In the genomic region with DNA sequence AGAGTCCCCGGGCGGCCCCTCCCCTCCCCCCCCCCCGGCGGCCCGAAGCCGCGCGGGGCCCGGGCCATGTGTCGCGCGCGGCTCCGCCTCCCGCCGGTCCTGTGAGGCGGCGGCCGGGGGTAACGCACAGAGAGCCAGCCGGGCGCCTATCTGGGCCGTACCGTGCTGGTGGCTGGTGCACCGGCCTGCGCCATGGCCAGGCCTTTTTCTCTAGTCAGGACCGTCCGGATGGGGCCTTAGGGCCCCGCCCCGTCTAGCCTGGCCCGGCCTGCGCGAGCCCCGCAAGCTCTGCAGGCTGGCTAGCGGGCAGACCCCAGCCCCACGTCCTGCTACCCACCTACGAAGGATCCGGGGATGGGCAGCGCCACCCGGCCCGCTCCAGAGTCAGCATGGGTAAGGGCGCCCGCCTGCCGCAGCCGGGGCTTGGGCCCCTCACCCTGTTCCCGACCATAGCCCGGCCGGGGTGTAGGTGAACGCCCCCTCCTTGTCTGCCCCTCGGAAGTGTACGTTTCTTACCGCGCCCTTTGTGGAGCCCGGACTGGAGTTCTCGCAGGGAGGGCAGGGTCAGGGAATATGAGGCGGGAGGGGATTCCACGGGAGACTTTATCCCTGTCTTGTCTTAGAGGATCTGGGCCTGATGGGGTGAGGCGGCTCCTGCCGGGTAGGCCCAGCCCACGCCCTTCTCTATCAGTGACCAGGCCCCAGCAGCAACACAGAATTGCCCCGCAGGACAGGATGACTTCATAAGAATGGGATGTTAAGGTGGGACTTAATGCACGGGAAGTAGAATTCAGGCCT, we compare ENCODE assay signal across 1 cellular context.
TF ChIP-seq lines count a peak whose summit lies in the region.

A gene with protein sequence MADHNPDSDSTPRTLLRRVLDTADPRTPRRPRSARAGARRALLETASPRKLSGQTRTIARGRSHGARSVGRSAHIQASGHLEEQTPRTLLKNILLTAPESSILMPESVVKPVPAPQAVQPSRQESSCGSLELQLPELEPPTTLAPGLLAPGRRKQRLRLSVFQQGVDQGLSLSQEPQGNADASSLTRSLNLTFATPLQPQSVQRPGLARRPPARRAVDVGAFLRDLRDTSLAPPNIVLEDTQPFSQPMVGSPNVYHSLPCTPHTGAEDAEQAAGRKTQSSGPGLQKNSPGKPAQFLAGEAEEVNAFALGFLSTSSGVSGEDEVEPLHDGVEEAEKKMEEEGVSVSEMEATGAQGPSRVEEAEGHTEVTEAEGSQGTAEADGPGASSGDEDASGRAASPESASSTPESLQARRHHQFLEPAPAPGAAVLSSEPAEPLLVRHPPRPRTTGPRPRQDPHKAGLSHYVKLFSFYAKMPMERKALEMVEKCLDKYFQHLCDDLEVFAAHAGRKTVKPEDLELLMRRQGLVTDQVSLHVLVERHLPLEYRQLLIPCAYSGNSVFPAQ (minus strand): TSS at position 630 of the 798 bp plus-strand sequence. CDS start 13,834 bp downstream, outside the sequence.

TF ChIP-seq in K562, 482 proteins besides CTCF, POLR2A, EP300 and RAD21 (continued from another document and continues in another):
- TF ChIP-seq, protein P1, sequence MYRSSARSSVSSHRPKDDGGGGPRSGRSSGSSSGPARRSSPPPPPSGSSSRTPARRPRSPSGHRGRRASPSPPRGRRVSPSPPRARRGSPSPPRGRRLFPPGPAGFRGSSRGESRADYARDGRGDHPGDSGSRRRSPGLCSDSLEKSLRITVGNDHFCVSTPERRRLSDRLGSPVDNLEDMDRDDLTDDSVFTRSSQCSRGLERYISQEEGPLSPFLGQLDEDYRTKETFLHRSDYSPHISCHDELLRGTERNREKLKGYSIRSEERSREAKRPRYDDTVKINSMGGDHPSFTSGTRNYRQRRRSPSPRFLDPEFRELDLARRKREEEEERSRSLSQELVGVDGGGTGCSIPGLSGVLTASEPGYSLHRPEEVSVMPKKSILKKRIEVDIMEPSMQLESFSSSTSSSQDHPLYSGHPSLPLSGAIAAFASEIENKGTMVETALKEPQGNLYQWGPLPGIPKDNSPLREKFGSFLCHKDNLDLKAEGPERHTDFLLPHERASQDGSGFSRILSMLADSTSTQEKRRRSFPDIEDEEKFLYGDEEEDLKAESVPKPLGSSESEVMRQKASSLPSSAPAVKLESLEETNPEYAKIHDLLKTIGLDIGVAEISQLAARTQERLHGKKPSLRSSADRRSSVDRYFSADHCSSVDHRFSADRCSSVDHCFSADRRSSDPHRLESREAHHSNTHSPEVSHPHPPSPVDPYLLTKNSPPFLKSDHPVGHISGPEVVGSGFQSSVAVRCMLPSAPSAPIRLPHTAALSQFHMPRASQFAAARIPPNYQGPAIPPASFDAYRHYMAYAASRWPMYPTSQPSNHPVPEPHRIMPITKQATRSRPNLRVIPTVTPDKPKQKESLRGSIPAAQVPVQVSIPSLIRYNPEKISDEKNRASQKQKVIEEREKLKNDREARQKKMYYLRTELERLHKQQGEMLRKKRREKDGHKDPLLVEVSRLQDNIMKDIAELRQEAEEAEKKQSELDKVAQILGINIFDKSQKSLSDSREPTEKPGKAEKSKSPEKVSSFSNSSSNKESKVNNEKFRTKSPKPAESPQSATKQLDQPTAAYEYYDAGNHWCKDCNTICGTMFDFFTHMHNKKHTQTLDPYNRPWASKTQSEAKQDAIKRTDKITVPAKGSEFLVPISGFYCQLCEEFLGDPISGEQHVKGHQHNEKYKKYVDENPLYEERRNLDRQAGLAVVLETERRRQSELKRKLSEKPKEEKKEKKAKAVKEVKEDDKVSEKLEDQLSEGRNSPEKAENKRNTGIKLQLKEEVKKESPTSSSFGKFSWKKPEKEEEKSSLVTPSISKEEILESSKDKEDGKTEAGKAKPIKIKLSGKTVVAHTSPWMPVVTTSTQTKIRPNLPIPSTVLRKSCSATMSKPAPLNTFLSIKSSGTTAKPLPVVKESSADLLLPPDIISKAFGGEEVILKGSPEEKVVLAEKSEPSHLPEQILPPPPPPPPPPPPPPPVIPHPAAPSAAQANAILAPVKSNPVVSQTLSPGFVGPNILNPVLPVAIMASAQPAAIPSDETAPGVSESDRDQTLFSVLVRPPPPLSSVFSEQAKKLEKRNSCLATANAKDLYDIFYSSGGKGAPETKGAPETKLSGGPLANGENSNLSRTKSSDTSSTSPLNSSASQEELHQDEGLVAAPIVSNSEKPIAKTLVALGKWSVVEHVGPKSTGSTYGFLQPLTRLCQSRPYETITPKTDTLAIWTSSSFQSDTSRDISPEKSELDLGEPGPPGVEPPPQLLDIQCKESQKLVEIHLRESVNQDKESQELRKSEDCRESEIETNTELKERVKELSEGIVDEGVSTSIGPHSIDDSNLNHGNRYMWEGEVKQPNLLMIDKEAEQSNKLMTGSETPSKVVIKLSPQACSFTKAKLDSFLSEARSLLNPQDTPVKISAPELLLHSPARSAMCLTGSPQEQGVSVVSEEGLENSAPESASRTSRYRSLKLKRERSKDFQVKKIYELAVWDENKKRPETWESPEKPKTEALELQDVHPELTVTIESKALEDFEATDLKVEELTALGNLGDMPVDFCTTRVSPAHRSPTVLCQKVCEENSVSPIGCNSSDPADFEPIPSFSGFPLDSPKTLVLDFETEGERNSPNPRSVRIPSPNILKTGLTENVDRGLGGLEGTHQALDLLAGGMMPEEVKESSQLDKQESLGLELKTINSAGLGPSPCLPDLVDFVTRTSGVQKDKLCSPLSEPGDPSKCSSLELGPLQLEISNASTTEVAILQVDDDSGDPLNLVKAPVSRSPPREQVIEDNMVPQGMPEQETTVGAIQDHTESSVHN (IDR thresholded peaks at IDR 0.05; ENCODE audit: borderline replicate concordance in 1 of 2, low read depth in 1 of 2), result no peak
- TF ChIP-seq ZFX (CRISPR knock-in tag; IDR thresholded peaks at IDR 0.05), result peak; percentile 86
- TF ChIP-seq, protein P2, sequence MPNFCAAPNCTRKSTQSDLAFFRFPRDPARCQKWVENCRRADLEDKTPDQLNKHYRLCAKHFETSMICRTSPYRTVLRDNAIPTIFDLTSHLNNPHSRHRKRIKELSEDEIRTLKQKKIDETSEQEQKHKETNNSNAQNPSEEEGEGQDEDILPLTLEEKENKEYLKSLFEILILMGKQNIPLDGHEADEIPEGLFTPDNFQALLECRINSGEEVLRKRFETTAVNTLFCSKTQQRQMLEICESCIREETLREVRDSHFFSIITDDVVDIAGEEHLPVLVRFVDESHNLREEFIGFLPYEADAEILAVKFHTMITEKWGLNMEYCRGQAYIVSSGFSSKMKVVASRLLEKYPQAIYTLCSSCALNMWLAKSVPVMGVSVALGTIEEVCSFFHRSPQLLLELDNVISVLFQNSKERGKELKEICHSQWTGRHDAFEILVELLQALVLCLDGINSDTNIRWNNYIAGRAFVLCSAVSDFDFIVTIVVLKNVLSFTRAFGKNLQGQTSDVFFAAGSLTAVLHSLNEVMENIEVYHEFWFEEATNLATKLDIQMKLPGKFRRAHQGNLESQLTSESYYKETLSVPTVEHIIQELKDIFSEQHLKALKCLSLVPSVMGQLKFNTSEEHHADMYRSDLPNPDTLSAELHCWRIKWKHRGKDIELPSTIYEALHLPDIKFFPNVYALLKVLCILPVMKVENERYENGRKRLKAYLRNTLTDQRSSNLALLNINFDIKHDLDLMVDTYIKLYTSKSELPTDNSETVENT (CRISPR knock-in tag; IDR thresholded peaks at IDR 0.05), result no peak
- TF ChIP-seq ZEB2 (IDR thresholded peaks at IDR 0.05), result no peak
- TF ChIP-seq CREB1 (IDR thresholded peaks at IDR 0.05), result 0 out of 2 replicates have a peak, but pooled peaks have one; percentile 9
- no peak for TF ChIP-seq CREB1 (CRISPR knock-in tag; IDR thresholded peaks at IDR 0.05)
- TF ChIP-seq ZNF23 (CRISPR knock-in tag; IDR thresholded peaks at IDR 0.05), result no peak
- TF ChIP-seq TAF1 (IDR thresholded peaks at IDR 0.05; ENCODE audit: control insufficient read depth, extremely low read depth, insufficient read depth, low read length, severe bottlenecking), result peak; percentile 58
- peak; percentile 36 for TF ChIP-seq FIP1L1 (IDR thresholded peaks at IDR 0.05; ENCODE audit: low read depth, low read length, poor library complexity, severe bottlenecking)
- no peak for TF ChIP-seq HEY1 (CRISPR knock-in tag; IDR thresholded peaks at IDR 0.05; ENCODE audit: borderline replicate concordance)
- TF ChIP-seq HDAC1 (IDR thresholded peaks at IDR 0.05), result no peak
- TF ChIP-seq ZNF780A (CRISPR knock-in tag; IDR thresholded peaks at IDR 0.05), result no peak
- no peak for TF ChIP-seq BRCA1 (IDR thresholded peaks at IDR 0.05)
- TF ChIP-seq BRCA1 (CRISPR knock-in tag; IDR thresholded peaks at IDR 0.05), result no peak
- TF ChIP-seq IRF2 (CRISPR knock-in tag; IDR thresholded peaks at IDR 0.05), result no peak
- TF ChIP-seq, protein P3, sequence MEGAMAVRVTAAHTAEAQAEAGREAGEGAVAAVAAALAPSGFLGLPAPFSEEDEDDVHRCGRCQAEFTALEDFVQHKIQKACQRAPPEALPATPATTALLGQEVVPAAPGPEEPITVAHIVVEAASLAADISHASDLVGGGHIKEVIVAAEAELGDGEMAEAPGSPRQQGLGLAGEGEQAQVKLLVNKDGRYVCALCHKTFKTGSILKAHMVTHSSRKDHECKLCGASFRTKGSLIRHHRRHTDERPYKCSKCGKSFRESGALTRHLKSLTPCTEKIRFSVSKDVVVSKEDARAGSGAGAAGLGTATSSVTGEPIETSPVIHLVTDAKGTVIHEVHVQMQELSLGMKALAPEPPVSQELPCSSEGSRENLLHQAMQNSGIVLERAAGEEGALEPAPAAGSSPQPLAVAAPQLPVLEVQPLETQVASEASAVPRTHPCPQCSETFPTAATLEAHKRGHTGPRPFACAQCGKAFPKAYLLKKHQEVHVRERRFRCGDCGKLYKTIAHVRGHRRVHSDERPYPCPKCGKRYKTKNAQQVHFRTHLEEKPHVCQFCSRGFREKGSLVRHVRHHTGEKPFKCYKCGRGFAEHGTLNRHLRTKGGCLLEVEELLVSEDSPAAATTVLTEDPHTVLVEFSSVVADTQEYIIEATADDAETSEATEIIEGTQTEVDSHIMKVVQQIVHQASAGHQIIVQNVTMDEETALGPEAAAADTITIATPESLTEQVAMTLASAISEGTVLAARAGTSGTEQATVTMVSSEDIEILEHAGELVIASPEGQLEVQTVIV (CRISPR knock-in tag; IDR thresholded peaks at IDR 0.05; ENCODE audit: borderline replicate concordance), result no peak
- TF ChIP-seq PTBP1 (IDR thresholded peaks at IDR 0.05; ENCODE audit: low read depth, low read length), result no peak
- TF ChIP-seq, protein P4, sequence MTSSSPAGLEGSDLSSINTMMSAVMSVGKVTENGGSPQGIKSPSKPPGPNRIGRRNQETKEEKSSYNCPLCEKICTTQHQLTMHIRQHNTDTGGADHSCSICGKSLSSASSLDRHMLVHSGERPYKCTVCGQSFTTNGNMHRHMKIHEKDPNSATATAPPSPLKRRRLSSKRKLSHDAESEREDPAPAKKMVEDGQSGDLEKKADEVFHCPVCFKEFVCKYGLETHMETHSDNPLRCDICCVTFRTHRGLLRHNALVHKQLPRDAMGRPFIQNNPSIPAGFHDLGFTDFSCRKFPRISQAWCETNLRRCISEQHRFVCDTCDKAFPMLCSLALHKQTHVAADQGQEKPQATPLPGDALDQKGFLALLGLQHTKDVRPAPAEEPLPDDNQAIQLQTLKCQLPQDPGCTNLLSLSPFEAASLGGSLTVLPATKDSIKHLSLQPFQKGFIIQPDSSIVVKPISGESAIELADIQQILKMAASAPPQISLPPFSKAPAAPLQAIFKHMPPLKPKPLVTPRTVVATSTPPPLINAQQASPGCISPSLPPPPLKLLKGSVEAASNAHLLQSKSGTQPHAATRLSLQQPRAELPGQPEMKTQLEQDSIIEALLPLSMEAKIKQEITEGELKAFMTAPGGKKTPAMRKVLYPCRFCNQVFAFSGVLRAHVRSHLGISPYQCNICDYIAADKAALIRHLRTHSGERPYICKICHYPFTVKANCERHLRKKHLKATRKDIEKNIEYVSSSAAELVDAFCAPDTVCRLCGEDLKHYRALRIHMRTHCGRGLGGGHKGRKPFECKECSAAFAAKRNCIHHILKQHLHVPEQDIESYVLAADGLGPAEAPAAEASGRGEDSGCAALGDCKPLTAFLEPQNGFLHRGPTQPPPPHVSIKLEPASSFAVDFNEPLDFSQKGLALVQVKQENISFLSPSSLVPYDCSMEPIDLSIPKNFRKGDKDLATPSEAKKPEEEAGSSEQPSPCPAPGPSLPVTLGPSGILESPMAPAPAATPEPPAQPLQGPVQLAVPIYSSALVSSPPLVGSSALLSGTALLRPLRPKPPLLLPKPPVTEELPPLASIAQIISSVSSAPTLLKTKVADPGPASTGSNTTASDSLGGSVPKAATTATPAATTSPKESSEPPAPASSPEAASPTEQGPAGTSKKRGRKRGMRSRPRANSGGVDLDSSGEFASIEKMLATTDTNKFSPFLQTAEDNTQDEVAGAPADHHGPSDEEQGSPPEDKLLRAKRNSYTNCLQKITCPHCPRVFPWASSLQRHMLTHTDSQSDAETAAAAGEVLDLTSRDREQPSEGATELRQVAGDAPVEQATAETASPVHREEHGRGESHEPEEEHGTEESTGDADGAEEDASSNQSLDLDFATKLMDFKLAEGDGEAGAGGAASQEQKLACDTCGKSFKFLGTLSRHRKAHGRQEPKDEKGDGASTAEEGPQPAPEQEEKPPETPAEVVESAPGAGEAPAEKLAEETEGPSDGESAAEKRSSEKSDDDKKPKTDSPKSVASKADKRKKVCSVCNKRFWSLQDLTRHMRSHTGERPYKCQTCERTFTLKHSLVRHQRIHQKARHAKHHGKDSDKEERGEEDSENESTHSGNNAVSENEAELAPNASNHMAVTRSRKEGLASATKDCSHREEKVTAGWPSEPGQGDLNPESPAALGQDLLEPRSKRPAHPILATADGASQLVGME (CRISPR knock-in tag; IDR thresholded peaks at IDR 0.05), result no peak
- TF ChIP-seq ZNF778 (CRISPR knock-in tag; IDR thresholded peaks at IDR 0.05), result no peak
- TF ChIP-seq SNRNP70 (optimal IDR thresholded peaks at IDR 0.05; ENCODE audit: low read depth, low read length), result no peak
- peak; percentile 21; the same call in 1 of the 2 replicates for TF ChIP-seq FOSL1 (tag; conservative IDR thresholded peaks at IDR 0.05)
- no peak for TF ChIP-seq HSF4 (CRISPR knock-in tag; IDR thresholded peaks at IDR 0.05; ENCODE audit: borderline replicate concordance)
- TF ChIP-seq, protein P5, sequence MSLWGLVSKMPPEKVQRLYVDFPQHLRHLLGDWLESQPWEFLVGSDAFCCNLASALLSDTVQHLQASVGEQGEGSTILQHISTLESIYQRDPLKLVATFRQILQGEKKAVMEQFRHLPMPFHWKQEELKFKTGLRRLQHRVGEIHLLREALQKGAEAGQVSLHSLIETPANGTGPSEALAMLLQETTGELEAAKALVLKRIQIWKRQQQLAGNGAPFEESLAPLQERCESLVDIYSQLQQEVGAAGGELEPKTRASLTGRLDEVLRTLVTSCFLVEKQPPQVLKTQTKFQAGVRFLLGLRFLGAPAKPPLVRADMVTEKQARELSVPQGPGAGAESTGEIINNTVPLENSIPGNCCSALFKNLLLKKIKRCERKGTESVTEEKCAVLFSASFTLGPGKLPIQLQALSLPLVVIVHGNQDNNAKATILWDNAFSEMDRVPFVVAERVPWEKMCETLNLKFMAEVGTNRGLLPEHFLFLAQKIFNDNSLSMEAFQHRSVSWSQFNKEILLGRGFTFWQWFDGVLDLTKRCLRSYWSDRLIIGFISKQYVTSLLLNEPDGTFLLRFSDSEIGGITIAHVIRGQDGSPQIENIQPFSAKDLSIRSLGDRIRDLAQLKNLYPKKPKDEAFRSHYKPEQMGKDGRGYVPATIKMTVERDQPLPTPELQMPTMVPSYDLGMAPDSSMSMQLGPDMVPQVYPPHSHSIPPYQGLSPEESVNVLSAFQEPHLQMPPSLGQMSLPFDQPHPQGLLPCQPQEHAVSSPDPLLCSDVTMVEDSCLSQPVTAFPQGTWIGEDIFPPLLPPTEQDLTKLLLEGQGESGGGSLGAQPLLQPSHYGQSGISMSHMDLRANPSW (CRISPR knock-in tag; IDR thresholded peaks at IDR 0.05), result no peak; the same call in 1 of the 2 replicates
- peak; percentile 58; the same call in 1 of the 2 replicates for TF ChIP-seq DPF2 (IDR thresholded peaks at IDR 0.05)
- peak; percentile 70; the same call in 1 of the 2 replicates for TF ChIP-seq ZNF232 (CRISPR knock-in tag; IDR thresholded peaks at IDR 0.05)
- TF ChIP-seq U2AF2 (optimal IDR thresholded peaks at IDR 0.05; ENCODE audit: low read depth, low read length), result no peak
- TF ChIP-seq ATF7 (IDR thresholded peaks at IDR 0.05), result peak; percentile 53
- no peak for TF ChIP-seq NRF1 (conservative IDR thresholded peaks at IDR 0.05 in 1 of 2, IDR thresholded peaks at IDR 0.05 in 1 of 2)
- TF ChIP-seq STAT5A (IDR thresholded peaks at IDR 0.05; ENCODE audit: borderline replicate concordance, low read length), result no peak
